2 cellular contexts compared by ENCODE assay signal in the genomic region with DNA sequence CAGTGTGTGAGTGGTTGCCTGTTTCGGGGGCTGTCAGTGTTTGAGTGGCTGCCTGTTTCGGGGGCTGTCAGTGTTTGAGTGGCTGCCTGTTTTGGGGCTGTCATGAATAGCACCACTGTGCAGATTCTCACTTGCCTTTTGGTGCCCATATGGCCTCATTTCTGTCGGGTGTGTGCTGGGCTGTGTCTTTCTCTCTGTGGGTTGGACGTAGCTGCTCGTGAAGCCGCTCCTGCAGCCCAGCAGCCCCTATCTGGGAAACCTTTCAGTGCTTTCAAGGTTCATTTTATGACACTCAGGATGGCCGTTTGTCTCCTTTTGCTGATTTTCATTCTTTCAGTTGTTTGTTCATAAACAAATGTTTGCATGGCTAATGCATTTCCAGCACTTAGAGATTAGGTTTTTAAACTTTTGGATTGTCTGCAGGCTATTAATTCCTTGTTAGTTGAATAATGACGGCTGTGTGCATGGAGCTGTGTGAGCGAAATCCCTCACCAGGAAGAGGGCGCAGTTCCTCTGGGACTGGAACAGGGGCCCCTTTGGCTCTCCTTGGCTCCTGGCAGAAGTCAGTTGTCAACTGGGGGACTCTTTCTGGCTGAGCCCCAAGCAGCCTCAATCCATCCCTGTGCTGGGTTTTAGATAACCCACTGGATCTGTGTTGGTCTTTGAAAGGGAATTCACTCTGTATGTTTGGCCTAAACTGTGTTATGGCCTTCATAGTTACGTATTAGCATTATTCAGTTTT.
TF ChIP-seq lines count a peak whose summit lies in the region.

No MANE protein-coding gene starts in this region.

TF ChIP-seq in WTC11, 78 proteins besides CTCF, POLR2A, EP300 and RAD21 (continued from another document):
- TF ChIP-seq, protein P1, sequence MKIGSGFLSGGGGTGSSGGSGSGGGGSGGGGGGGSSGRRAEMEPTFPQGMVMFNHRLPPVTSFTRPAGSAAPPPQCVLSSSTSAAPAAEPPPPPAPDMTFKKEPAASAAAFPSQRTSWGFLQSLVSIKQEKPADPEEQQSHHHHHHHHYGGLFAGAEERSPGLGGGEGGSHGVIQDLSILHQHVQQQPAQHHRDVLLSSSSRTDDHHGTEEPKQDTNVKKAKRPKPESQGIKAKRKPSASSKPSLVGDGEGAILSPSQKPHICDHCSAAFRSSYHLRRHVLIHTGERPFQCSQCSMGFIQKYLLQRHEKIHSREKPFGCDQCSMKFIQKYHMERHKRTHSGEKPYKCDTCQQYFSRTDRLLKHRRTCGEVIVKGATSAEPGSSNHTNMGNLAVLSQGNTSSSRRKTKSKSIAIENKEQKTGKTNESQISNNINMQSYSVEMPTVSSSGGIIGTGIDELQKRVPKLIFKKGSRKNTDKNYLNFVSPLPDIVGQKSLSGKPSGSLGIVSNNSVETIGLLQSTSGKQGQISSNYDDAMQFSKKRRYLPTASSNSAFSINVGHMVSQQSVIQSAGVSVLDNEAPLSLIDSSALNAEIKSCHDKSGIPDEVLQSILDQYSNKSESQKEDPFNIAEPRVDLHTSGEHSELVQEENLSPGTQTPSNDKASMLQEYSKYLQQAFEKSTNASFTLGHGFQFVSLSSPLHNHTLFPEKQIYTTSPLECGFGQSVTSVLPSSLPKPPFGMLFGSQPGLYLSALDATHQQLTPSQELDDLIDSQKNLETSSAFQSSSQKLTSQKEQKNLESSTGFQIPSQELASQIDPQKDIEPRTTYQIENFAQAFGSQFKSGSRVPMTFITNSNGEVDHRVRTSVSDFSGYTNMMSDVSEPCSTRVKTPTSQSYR (CRISPR knock-in tag; IDR thresholded peaks at IDR 0.05) = no peak
- TF ChIP-seq ZBTB21 (CRISPR knock-in tag; IDR thresholded peaks at IDR 0.05; ENCODE audit: borderline replicate concordance) (no peak), CBFB (CRISPR knock-in tag; IDR thresholded peaks at IDR 0.05; ENCODE audit: low read depth) (no peak), ZNF317 (CRISPR knock-in tag; IDR thresholded peaks at IDR 0.05; ENCODE audit: borderline replicate concordance, low read depth) (no peak), IRF2 (CRISPR knock-in tag; IDR thresholded peaks at IDR 0.05; ENCODE audit: borderline replicate concordance, low read depth) (no peak)
TF ChIP-seq in WTC11: peak in this region for 0.

TF ChIP-seq in HepG2, 621 proteins besides CTCF, POLR2A, EP300 and RAD21 (continued from another document):
- TF ChIP-seq KDM2A (CRISPR knock-in tag; IDR thresholded peaks at IDR 0.05; ENCODE audit: borderline replicate concordance, low read depth) = 0 out of 2 replicates have a peak, but pooled peaks have one; percentile 2
- TF ChIP-seq, protein P2, sequence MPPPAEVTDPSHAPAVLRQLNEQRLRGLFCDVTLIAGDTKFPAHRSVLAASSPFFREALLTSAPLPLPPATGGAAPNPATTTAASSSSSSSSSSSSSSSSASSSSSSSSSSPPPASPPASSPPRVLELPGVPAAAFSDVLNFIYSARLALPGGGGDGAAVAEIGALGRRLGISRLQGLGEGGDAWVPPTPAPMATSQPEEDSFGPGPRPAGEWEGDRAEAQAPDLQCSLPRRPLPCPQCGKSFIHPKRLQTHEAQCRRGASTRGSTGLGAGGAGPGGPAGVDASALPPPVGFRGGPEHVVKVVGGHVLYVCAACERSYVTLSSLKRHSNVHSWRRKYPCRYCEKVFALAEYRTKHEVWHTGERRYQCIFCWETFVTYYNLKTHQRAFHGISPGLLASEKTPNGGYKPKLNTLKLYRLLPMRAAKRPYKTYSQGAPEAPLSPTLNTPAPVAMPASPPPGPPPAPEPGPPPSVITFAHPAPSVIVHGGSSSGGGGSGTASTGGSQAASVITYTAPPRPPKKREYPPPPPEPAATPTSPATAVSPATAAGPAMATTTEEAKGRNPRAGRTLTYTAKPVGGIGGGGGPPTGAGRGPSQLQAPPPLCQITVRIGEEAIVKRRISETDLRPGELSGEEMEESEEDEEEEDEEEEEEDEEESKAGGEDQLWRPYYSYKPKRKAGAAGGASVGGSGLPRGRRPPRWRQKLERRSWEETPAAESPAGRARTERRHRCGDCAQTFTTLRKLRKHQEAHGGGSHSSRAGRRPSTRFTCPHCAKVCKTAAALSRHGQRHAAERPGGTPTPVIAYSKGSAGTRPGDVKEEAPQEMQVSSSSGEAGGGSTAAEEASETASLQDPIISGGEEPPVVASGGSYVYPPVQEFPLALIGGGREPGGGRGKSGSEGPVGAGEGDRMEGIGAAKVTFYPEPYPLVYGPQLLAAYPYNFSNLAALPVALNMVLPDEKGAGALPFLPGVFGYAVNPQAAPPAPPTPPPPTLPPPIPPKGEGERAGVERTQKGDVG (CRISPR knock-in tag; IDR thresholded peaks at IDR 0.05; ENCODE audit: borderline replicate concordance) = peak; percentile 76
- 0 out of 2 replicates have a peak, but pooled peaks have one; percentile 15 for TF ChIP-seq ZNF274 (CRISPR knock-in tag; IDR thresholded peaks at IDR 0.05)
- TF ChIP-seq NFE2L1 (CRISPR knock-in tag; IDR thresholded peaks at IDR 0.05; ENCODE audit: borderline replicate concordance) = 0 out of 2 replicates have a peak, but pooled peaks have one; percentile 21
- no peak for TF ChIP-seq SMC3 (IDR thresholded peaks at IDR 0.05; ENCODE audit: low read length)
- no peak for TF ChIP-seq PCBP1 (IDR thresholded peaks at IDR 0.05; ENCODE audit: borderline replicate concordance, low read depth, low read length)
- 0 out of 2 replicates have a peak, but pooled peaks have one; percentile 13 for TF ChIP-seq ZNF337 (CRISPR knock-in tag; IDR thresholded peaks at IDR 0.05; ENCODE audit: borderline replicate concordance, low read depth)
- TF ChIP-seq STAG1 (CRISPR knock-in tag; IDR thresholded peaks at IDR 0.05) = peak; percentile 24; the same call in 1 of the 2 replicates
- TF ChIP-seq RBM22 (optimal IDR thresholded peaks at IDR 0.05; ENCODE audit: low read length) = no peak
- peak; percentile 42; the same call in 1 of the 2 replicates for TF ChIP-seq SMYD3 (CRISPR knock-in tag; IDR thresholded peaks at IDR 0.05)
- TF ChIP-seq ZNF607 (CRISPR knock-in tag; IDR thresholded peaks at IDR 0.05; ENCODE audit: borderline replicate concordance) = peak; percentile 51; the same call in 1 of the 2 replicates
- no peak for TF ChIP-seq FOXJ3 (CRISPR knock-in tag; IDR thresholded peaks at IDR 0.05; ENCODE audit: borderline replicate concordance)
- TF ChIP-seq ZNF747 (CRISPR knock-in tag; IDR thresholded peaks at IDR 0.05; ENCODE audit: borderline replicate concordance) = 0 out of 2 replicates have a peak, but pooled peaks have one; percentile 4
